In the genomic region with DNA sequence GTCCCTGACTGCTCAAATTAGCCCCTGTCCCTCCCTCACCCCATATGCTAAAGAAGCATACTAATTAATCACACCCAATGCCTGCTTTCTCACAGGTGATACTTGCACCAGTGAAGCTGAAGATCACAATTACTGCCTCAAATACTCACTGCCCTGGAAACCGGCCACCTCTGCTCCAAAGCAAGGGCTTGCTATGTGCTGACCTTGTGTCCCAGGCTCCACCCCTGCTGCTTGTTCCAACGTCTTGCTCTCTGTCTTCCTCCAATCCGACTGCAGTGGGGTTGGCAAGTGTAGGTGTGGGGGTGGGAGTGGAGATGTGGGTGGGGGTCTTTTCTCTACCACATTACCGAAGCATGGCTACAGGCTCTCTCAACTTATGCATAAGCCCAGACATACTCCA, we compare ENCODE assay signal across 24 cellular contexts.
"Had no signal": no experiment of that assay in that cellular context is flagged by ENCODE, and none has a peak within 500 bp of the region (broad histone marks: within the 10 kb centered on the region; RNA-seq: fewer than 3 reads in every experiment).

No MANE protein-coding gene starts in this region.

- DNase-seq: hippocampal formation; kidney; left colon; left lung; lower lobe of right lung; mammary epithelial cell; mesenchymal stem cell; naive thymus-derived CD8-positive, alpha-beta T cell; nucleus accumbens; pancreas; posterior cingulate gyrus; retina; sigmoid colon; small intestine; spleen; stimulated activated CD4-positive, alpha-beta T cell treated with anti-CD3 and anti-CD28 coated beads, Interleukin-4, amount 100 ng/mL, for 24 hours; stimulated activated naive CD4-positive, alpha-beta T cell; transverse colon; upper lobe of left lung had no signal

- ATAC-seq: left colon; left lung; lower lobe of right lung; naive thymus-derived CD8-positive, alpha-beta T cell; right cardiac atrium; stimulated activated effector memory CD8-positive, alpha-beta T cell treated with anti-CD3 and anti-CD28 coated beads, Interleukin-12 subunit alpha, Interleukin-12 subunit beta, amount 100 ng/mL, for 72 hours had no signal

- H3K36me3 ChIP-seq: left lung, lower lobe of right lung, pancreas, prostate gland, sigmoid colon, spleen, suprapubic skin, transverse colon, upper lobe of left lung, vagina had no signal

- H3K4me1 ChIP-seq: left lung, lower lobe of right lung, pancreas, prostate gland, sigmoid colon, spleen, suprapubic skin, transverse colon, upper lobe of left lung had no signal

- H3K27me3 ChIP-seq: left lung, pancreas, sigmoid colon, suprapubic skin, transverse colon, upper lobe of left lung, vagina had no signal

- H3K9me3 ChIP-seq: left lung, lower lobe of right lung, pancreas, prostate gland, sigmoid colon, spleen, suprapubic skin, transverse colon, upper lobe of left lung, vagina had no signal

- H3K27ac ChIP-seq: left lung, lower lobe of right lung, pancreas, prostate gland, sigmoid colon, spleen, suprapubic skin, transverse colon, upper lobe of left lung, vagina had no signal

- H3K4me3 ChIP-seq: left lung, lower lobe of right lung, pancreas, prostate gland, sigmoid colon, spleen, suprapubic skin, transverse colon, upper lobe of left lung, vagina had no signal
